In genomic region chr7:80665526-80665925, GRCh38 we compare ENCODE assay signal across 2 cellular contexts.
TF ChIP-seq lines count a peak whose summit lies in the region.

No MANE protein-coding gene starts in this region.

TF ChIP-seq in SK-N-SH, 30 proteins besides CTCF, POLR2A, EP300 and RAD21 (continued from another document):
- TF ChIP-seq REST (IDR thresholded peaks at IDR 0.05; ENCODE audit: low read depth, low read length) = no peak
- no peak for TF ChIP-seq RFX5 (IDR thresholded peaks at IDR 0.05; ENCODE audit: low read length)
- no peak for TF ChIP-seq USF2 (IDR thresholded peaks at IDR 0.05; ENCODE audit: borderline replicate concordance, low read depth, low read length)

TF ChIP-seq in SK-N-SH treated with all-trans-retinoic acid at 6 μM for 48 hours, 23 proteins besides CTCF, POLR2A, EP300 and RAD21 (continued from another document):
- no peak for TF ChIP-seq TSHZ2 (CRISPR knock-in tag; IDR thresholded peaks at IDR 0.05)
- no peak for TF ChIP-seq ARNTL (CRISPR knock-in tag; IDR thresholded peaks at IDR 0.05; ENCODE audit: borderline replicate concordance, low read depth)
- TF ChIP-seq ZNF8 (CRISPR knock-in tag; IDR thresholded peaks at IDR 0.05) = no peak
